8 cellular contexts compared by ENCODE assay signal in genomic region chr2:68832161-68832869, GRCh38. TPM values are rescaled to one million over a fixed set of nuclear protein-coding genes. Genes with fewer than 3 reads are reported as not detected.
DNase-seq lines count a peak whose midpoint lies in the region; ATAC-seq and TF ChIP-seq lines count a peak whose summit lies in the region.

No MANE protein-coding gene starts in this region.

- H3K4me3 ChIP-seq in DND-41 (ENCODE audit: low read depth in 1 of 2, low read length in 2 of 2) = no peak overlapping the region
- no peak overlapping the region for H3K4me3 ChIP-seq in MG63
- no peak overlapping the region for H3K4me3 ChIP-seq in gastrocnemius medialis

- ATAC-seq in DND-41 (ENCODE audit: insufficient read depth, low read depth) (no peak), GM21786 (IDR thresholded peaks at IDR 0.05; ENCODE audit: unreplicated experiment) (peak; percentile 70), gastrocnemius medialis (peak; percentile 57 to 67), GM19455 (IDR thresholded peaks at IDR 0.05; ENCODE audit: unreplicated experiment) (no peak)

- no peaks in the 10 kb centered on the region for H4K20me1 ChIP-seq in DND-41 (ENCODE audit: insufficient read depth, low read length)

- H3K4me1 ChIP-seq in DND-41 (ENCODE audit: insufficient read depth, low read length) = peaks cover 76% of the 10 kb centered on the region
- H3K4me1 ChIP-seq in gastrocnemius medialis = peaks cover 26 to 38% of the 10 kb centered on the region in 2 donors

- no peak overlapping the region for H3K4me2 ChIP-seq in DND-41 (ENCODE audit: insufficient read depth, low read length)

- in situ Hi-C loops in gastrocnemius medialis (cut with MboI; ENCODE audit: low sequenced_read_pairs in 4 of 4) = no loop called here

- TF ChIP-seq CTCF in DND-41 (IDR thresholded peaks at IDR 0.05; ENCODE audit: borderline replicate concordance, extremely low read depth, low read length, poor library complexity, severe bottlenecking) (no peak), gastrocnemius medialis (IDR thresholded peaks at IDR 0.05 in 4 of 5, conservative IDR thresholded peaks at IDR 0.05 in 1 of 5) (no peak)

- peak; percentile 17 to 32 for TF ChIP-seq POLR2A in gastrocnemius medialis (IDR thresholded peaks at IDR 0.05)

- H3K9me3 ChIP-seq in DND-41 (ENCODE audit: insufficient read depth, low read length, severe bottlenecking) = no peaks in the 10 kb centered on the region
- H3K9me3 ChIP-seq in MG63 = no peaks in the 10 kb centered on the region
- H3K9me3 ChIP-seq in gastrocnemius medialis = no peaks in the 10 kb centered on the region

- intact Hi-C loops in head of caudate nucleus (cut with DNase I) = loop anchor here (10.0 kb wide), 1 partner anchor 78 kb away; no protein-coding TSS in a partner anchor
- intact Hi-C loops in gastrocnemius medialis (cut with DNase I; ENCODE audit: low total_unique reads) = loop anchor here (5.0 to 10.0 kb wide), 2 partner anchors 65 to 72 kb away; no protein-coding TSS in a partner anchor

- peak overlapping the region; percentile 23 for H2AFZ ChIP-seq in DND-41 (ENCODE audit: low read depth, low read length)

- H3K27ac ChIP-seq in DND-41 (ENCODE audit: low read length) = peak overlapping the region; percentile 95
- peak overlapping the region; percentile 72 to 78 (median 74) for H3K27ac ChIP-seq in gastrocnemius medialis

- no peaks in the 10 kb centered on the region for H3K79me2 ChIP-seq in DND-41 (ENCODE audit: insufficient read depth, low read length)

- H3K27me3 ChIP-seq in DND-41 (ENCODE audit: insufficient read depth, low read length, poor library complexity) (no peaks in the 10 kb centered on the region), MG63 (no peaks in the 10 kb centered on the region), gastrocnemius medialis (no peaks in the 10 kb centered on the region)

- DNase-seq in DND-41 (peak; percentile 46), MG63 (peak; percentile 67), head of caudate nucleus (peak in 37 of 42 donors; percentile 8 to 78 (median 40)), gastrocnemius medialis (peak; percentile 31 to 47), HuH-7.5 (ENCODE audit: low spot score) (no peak)
- DNase-seq in activated T-cell treated with anti-CD3 and anti-CD28 coated beads, Interleukin-2, amount 50 U/mL, for 48 hours = peak; percentile 64 to 67

- H3K36me3 ChIP-seq in DND-41 (ENCODE audit: insufficient read depth, low read length) = no peaks in the 10 kb centered on the region
- no peaks in the 10 kb centered on the region for H3K36me3 ChIP-seq in MG63
- H3K36me3 ChIP-seq in gastrocnemius medialis = no peaks in the 10 kb centered on the region

- H3K9ac ChIP-seq in DND-41 (ENCODE audit: low read depth, low read length) = peak overlapping the region; percentile 54

RNA-seq across cellular contexts. Expression of gene BMP10, which starts 38.9 kb away (rescaled TPM):
- total RNA-seq in MG63 (2014; rRNA removed; shearing (Covaris generic); ENCODE audit: low replicate concordance) = not detected in 2 replicates
- total RNA-seq in gastrocnemius medialis = not detected

Comparison
In these comparisons a context has a peak if more than half of its experiments do, and no peak if none do; other contexts are left out.
1. ATAC-seq: peak in GM21786 (single experiment) and gastrocnemius medialis (2 of 2); none in DND-41 (single experiment) and GM19455 (single experiment).